Comparison of ENCODE assay signal across 30 cellular contexts in genomic region chr1:3548895-3549294, GRCh38.
"Had no signal": no experiment of that assay in that cellular context is flagged by ENCODE, and none has a peak within 500 bp of the region (broad histone marks: within the 10 kb centered on the region; RNA-seq: fewer than 3 reads in every experiment).

No MANE protein-coding gene starts in this region.

- H3K36me3 ChIP-seq: ovary, prostate gland, right atrium auricular region, spleen, suprapubic skin, tibial artery, transverse colon, upper lobe of left lung, vagina had no signal

- H3K4me3 ChIP-seq: ovary, prostate gland, right atrium auricular region, skin epidermis, smooth muscle cell, spleen, suprapubic skin, testis, transverse colon, upper lobe of left lung, vagina had no signal

- DNase-seq: naive B cell; naive thymus-derived CD8-positive, alpha-beta T cell; nephron progenitor cell; occipital lobe; retina; spleen; stimulated activated CD4-positive, alpha-beta T cell treated with anti-CD3 and anti-CD28 coated beads, Interleukin-12 subunit alpha, Interleukin-12 subunit beta, amount 100 ng/mL, for 4 hours; stimulated activated CD4-positive, alpha-beta T cell treated with anti-CD3 and anti-CD28 coated beads, Interleukin-1b, Interleukin-23, amount 100 ng/mL, for 48 hours; stimulated activated CD4-positive, alpha-beta T cell treated with anti-CD3 and anti-CD28 coated beads, Interleukin-4, amount 100 ng/mL, for 1 hour; stimulated activated CD4-positive, alpha-beta T cell treated with anti-CD3 and anti-CD28 coated beads, Interleukin-4, amount 100 ng/mL, for 4 hours; stimulated activated CD8-positive, alpha-beta memory T cell treated with anti-CD3 and anti-CD28 coated beads, Interleukin-4, amount 100 ng/mL, for 48 hours; stimulated activated naive CD4-positive, alpha-beta T cell; stimulated activated naive CD8-positive, alpha-beta T cell treated with anti-CD3 and anti-CD28 coated beads, Interleukin-15, amount 100 ng/mL, for 72 hours; stimulated activated naive CD8-positive, alpha-beta T cell treated with anti-CD3 and anti-CD28 coated beads, Interleukin-15, Interleukin-2, amounts not matched to agents 100 U/mL and 50 U/mL, for 24 hours; substantia nigra; testis; transverse colon; upper lobe of left lung had no signal

- H3K9ac ChIP-seq: parathyroid adenoma had no signal

- H3K9me3 ChIP-seq: ovary, prostate gland, right atrium auricular region, spleen, suprapubic skin, testis, tibial artery, transverse colon, upper lobe of left lung, vagina had no signal

- H3K79me2 ChIP-seq: parathyroid adenoma had no signal

- FAIRE-seq: urothelium cell line had no signal

- H2AFZ ChIP-seq: parathyroid adenoma had no signal

- H3K27ac ChIP-seq: ovary, parathyroid adenoma, prostate gland, right atrium auricular region, spleen, suprapubic skin, testis, transverse colon, vagina had no signal

- ATAC-seq: naive thymus-derived CD8-positive, alpha-beta T cell; sciatic nerve; stimulated activated memory B cell treated with anti-CD40 and anti-IgM and Interleukin-4, amounts not matched to agents 10 μg/mL and 1 μg/mL and 100 μg/mL, for 72 hours; stimulated activated naive CD8-positive, alpha-beta T cell treated with anti-CD3 and anti-CD28 coated beads, Interleukin-15, amount 100 ng/mL, for 72 hours; stimulated activated naive CD8-positive, alpha-beta T cell treated with anti-CD3 and anti-CD28 coated beads, Interleukin-15, Interleukin-2, amounts not matched to agents 100 U/mL and 50 U/mL, for 24 hours had no signal

- H3K27me3 ChIP-seq: ovary, right atrium auricular region, testis, tibial artery, transverse colon, upper lobe of left lung, vagina had no signal

- H3K4me1 ChIP-seq: parathyroid adenoma had no signal
